ENCODE assay signal across 17 cellular contexts in genomic region chr18:23738575-23738974, GRCh38. TPM values are rescaled to one million over a fixed set of nuclear protein-coding genes. Genes with fewer than 3 reads are reported as not detected.
DNase-seq lines count a peak whose midpoint lies in the region; ATAC-seq and TF ChIP-seq lines count a peak whose summit lies in the region.
"Had no signal": no experiment of that assay in that cellular context is flagged by ENCODE, and none has a peak within 500 bp of the region (broad histone marks: within the 10 kb centered on the region; RNA-seq: fewer than 3 reads in every experiment).

No MANE protein-coding gene starts in this region.

- H3K9me3 ChIP-seq in HEK293 (ENCODE audit: control insufficient read depth, insufficient read depth, low read depth, low read length) = no peaks in the 10 kb centered on the region
- no peaks in the 10 kb centered on the region for H3K9me3 ChIP-seq in esophagus muscularis mucosa

- H3K36me3 ChIP-seq in HEK293 (ENCODE audit: control insufficient read depth in 2 of 2, insufficient read depth in 1 of 2, low read length in 2 of 2) (peaks cover 0 to 10% of the 10 kb centered on the region in 2 experiments; a peak in 1 of 3 replicates), esophagus muscularis mucosa (peaks cover 0 to 6% (median 0%) of the 10 kb centered on the region in 4 donors)

- 75% methylated on average over 5 of the region's 5 CpGs for WGBS in esophagus muscularis mucosa

- H3K4me3 Mint-ChIP-seq in activated naive CD4-positive, alpha-beta T cell treated with anti-CD3 and anti-CD28 coated beads, Interleukin-2, amount 50 U/mL, for 24 hours = peak overlapping the region; percentile 42
- H3K4me3 Mint-ChIP-seq in progenitor cell of endocrine pancreas (ENCODE audit: low read depth) = no peak overlapping the region
- H3K4me3 Mint-ChIP-seq in stimulated activated naive B cell treated with anti-CD40 and anti-IgM and Interleukin-4, amounts not matched to agents 10 μg/mL and 1 μg/mL and 100 μg/mL, for 72 hours = no peak overlapping the region

- H3K9me3 Mint-ChIP-seq in activated naive CD4-positive, alpha-beta T cell treated with anti-CD3 and anti-CD28 coated beads, Interleukin-2, amount 50 U/mL, for 24 hours = no peaks in the 10 kb centered on the region
- no peaks in the 10 kb centered on the region for H3K9me3 Mint-ChIP-seq in activated naive CD4-positive, alpha-beta T cell treated with anti-CD3 and anti-CD28 coated beads, Interleukin-2, amount 50 U/mL, for 72 hours
- no peaks in the 10 kb centered on the region for H3K9me3 Mint-ChIP-seq in progenitor cell of endocrine pancreas (ENCODE audit: low read depth)
- H3K9me3 Mint-ChIP-seq in stimulated activated naive B cell treated with anti-CD40 and anti-IgM and Interleukin-4, amounts not matched to agents 10 μg/mL and 1 μg/mL and 100 μg/mL, for 72 hours = no peaks in the 10 kb centered on the region
- H3K9me3 Mint-ChIP-seq: CD4-positive, alpha-beta T cell had no signal

- no peak for TF ChIP-seq POLR2A in esophagus muscularis mucosa (IDR thresholded peaks at IDR 0.05; ENCODE audit: low read depth)

- intact Hi-C loops in esophagus muscularis mucosa (cut with DNase I) = no loop called here

- H3K27me3 ChIP-seq in esophagus muscularis mucosa = no peaks in the 10 kb centered on the region

- H3K4me1 ChIP-seq in HEK293 (ENCODE audit: control insufficient read depth, insufficient read depth, low read length) (peaks cover 26% of the 10 kb centered on the region), esophagus muscularis mucosa (peaks cover 0 to 23% (median 11%) of the 10 kb centered on the region in 4 donors)

- POLR2A ChIA-PET in HEK293 (lab: Yijun Ruan, JAX) = no interaction called here

- H3K4me3 ChIP-seq in HEK293 (ENCODE audit: low read depth, low read length) (no peak overlapping the region), esophagus muscularis mucosa (no peak overlapping the region)
- H3K4me3 ChIP-seq: GM23248 had no signal

- TF ChIP-seq CTCF in HEK293 (tag by site-specific recombination; IDR thresholded peaks at IDR 0.05) (no peak), esophagus muscularis mucosa (IDR thresholded peaks at IDR 0.05) (no peak), progenitor cell of endocrine pancreas (IDR thresholded peaks at IDR 0.05; ENCODE audit: unreplicated experiment) (no peak)

- no peaks in the 10 kb centered on the region for H3K36me3 Mint-ChIP-seq in activated naive CD4-positive, alpha-beta T cell treated with anti-CD3 and anti-CD28 coated beads, Interleukin-2, amount 50 U/mL, for 24 hours
- no peaks in the 10 kb centered on the region for H3K36me3 Mint-ChIP-seq in activated naive CD4-positive, alpha-beta T cell treated with anti-CD3 and anti-CD28 coated beads, Interleukin-2, amount 50 U/mL, for 72 hours
- no peaks in the 10 kb centered on the region for H3K36me3 Mint-ChIP-seq in progenitor cell of endocrine pancreas (ENCODE audit: insufficient read depth)
- H3K36me3 Mint-ChIP-seq in stimulated activated naive B cell treated with anti-CD40 and anti-IgM and Interleukin-4, amounts not matched to agents 10 μg/mL and 1 μg/mL and 100 μg/mL, for 72 hours = no peaks in the 10 kb centered on the region

- no peak overlapping the region for H3K27ac Mint-ChIP-seq in activated naive CD4-positive, alpha-beta T cell treated with anti-CD3 and anti-CD28 coated beads, Interleukin-2, amount 50 U/mL, for 24 hours
- H3K27ac Mint-ChIP-seq in activated naive CD4-positive, alpha-beta T cell treated with anti-CD3 and anti-CD28 coated beads, Interleukin-2, amount 50 U/mL, for 72 hours = no peak overlapping the region
- no peak overlapping the region for H3K27ac Mint-ChIP-seq in progenitor cell of endocrine pancreas
- no peak overlapping the region for H3K27ac Mint-ChIP-seq in stimulated activated naive B cell treated with anti-CD40 and anti-IgM and Interleukin-4, amounts not matched to agents 10 μg/mL and 1 μg/mL and 100 μg/mL, for 72 hours

- TF ChIP-seq EP300 in esophagus muscularis mucosa (IDR thresholded peaks at IDR 0.05) = no peak

- ATAC-seq in activated naive CD4-positive, alpha-beta T cell treated with anti-CD3 and anti-CD28 coated beads, Interleukin-2, amount 50 U/mL, for 72 hours = no peak
- ATAC-seq in HG02981 (IDR thresholded peaks at IDR 0.05; ENCODE audit: unreplicated experiment) = no peak
- ATAC-seq in stimulated activated naive B cell treated with anti-CD40 and anti-IgM and Interleukin-4, amounts not matched to agents 10 μg/mL and 1 μg/mL and 100 μg/mL, for 72 hours (replicated peaks) = no peak
- ATAC-seq: HCT116, HepG2 had no signal

- peaks cover under 1% of the 10 kb centered on the region for H3K27me3 Mint-ChIP-seq in activated naive CD4-positive, alpha-beta T cell treated with anti-CD3 and anti-CD28 coated beads, Interleukin-2, amount 50 U/mL, for 24 hours
- peaks cover 26% of the 10 kb centered on the region for H3K27me3 Mint-ChIP-seq in progenitor cell of endocrine pancreas
- peaks cover 26 to 28% of the 10 kb centered on the region in 2 donors for H3K27me3 Mint-ChIP-seq in stimulated activated naive B cell treated with anti-CD40 and anti-IgM and Interleukin-4, amounts not matched to agents 10 μg/mL and 1 μg/mL and 100 μg/mL, for 72 hours

- CTCF ChIA-PET in HEK293 (lab: Yijun Ruan, JAX) = no interaction called here

- no peak for DNase-seq in activated naive CD4-positive, alpha-beta T cell treated with anti-CD3 and anti-CD28 coated beads, Interleukin-2, amount 50 U/mL, for 72 hours (ENCODE audit: low spot score in 2 of 2)
- DNase-seq in esophagus muscularis mucosa (ENCODE audit: extremely low spot score) (peak; percentile 74), progenitor cell of endocrine pancreas (ENCODE audit: low spot score, unreplicated experiment) (no peak)
- DNase-seq in stimulated activated naive B cell treated with anti-CD40 and anti-IgM and Interleukin-4, amounts not matched to agents 10 μg/mL and 1 μg/mL and 100 μg/mL, for 72 hours = no peak
- DNase-seq: 8988T; AML-193; C1 segment of cervical spinal cord; CD4-positive, alpha-beta T cell; DMS79; EL; GM23248 had no signal

- H3K4me1 Mint-ChIP-seq in activated naive CD4-positive, alpha-beta T cell treated with anti-CD3 and anti-CD28 coated beads, Interleukin-2, amount 50 U/mL, for 24 hours = peaks cover 36% of the 10 kb centered on the region
- H3K4me1 Mint-ChIP-seq in progenitor cell of endocrine pancreas (ENCODE audit: low read depth) = no peaks in the 10 kb centered on the region
- peaks cover 12 to 19% of the 10 kb centered on the region in 2 donors for H3K4me1 Mint-ChIP-seq in stimulated activated naive B cell treated with anti-CD40 and anti-IgM and Interleukin-4, amounts not matched to agents 10 μg/mL and 1 μg/mL and 100 μg/mL, for 72 hours

- no peak overlapping the region for H3K27ac ChIP-seq in HEK293 (ENCODE audit: extremely low read depth, low read depth, low read length)
- H3K27ac ChIP-seq in esophagus muscularis mucosa (replicated peaks in 1 of 4) = no peak overlapping the region
- H3K27ac ChIP-seq: GM23248, KMS-11 had no signal

TF ChIP-seq in HEK293, 187 proteins besides CTCF, POLR2A, EP300 and RAD21:
- no peak for TF ChIP-seq ZNF362 (tag by site-specific recombination; IDR thresholded peaks at IDR 0.05)
- no peak for TF ChIP-seq ZNF324 (tag by site-specific recombination; IDR thresholded peaks at IDR 0.05)
- 0 out of 2 replicates have a peak, but pooled peaks have one; percentile 1 for TF ChIP-seq ZNF366 (tag by site-specific recombination; conservative IDR thresholded peaks at IDR 0.05)

RNA-seq across cellular contexts. Expression of gene LAMA3, which starts 49.3 kb away (rescaled TPM):
- total RNA-seq in activated naive CD4-positive, alpha-beta T cell treated with anti-CD3 and anti-CD28 coated beads, Interleukin-2, amount 50 U/mL, for 72 hours = under 1 TPM; 0.07 to 0.16 TPM
- total RNA-seq in esophagus muscularis mucosa (10 to 100 TPM in 3 of 4 donors, 1 to 10 TPM in 1; 7.5 to 12.9 (median 11.7) TPM), progenitor cell of endocrine pancreas (0.84 and 1.2 TPM in 2 replicates)
